Comparison of ENCODE assay signal across 26 cellular contexts in genomic region chr13:112170823-112171569, GRCh38.
"Had no signal": no experiment of that assay in that cellular context is flagged by ENCODE, and none has a peak within 500 bp of the region (broad histone marks: within the 10 kb centered on the region; RNA-seq: fewer than 3 reads in every experiment).

No MANE protein-coding gene starts in this region.

- H2AFZ ChIP-seq: parathyroid adenoma had no signal

- H3K4me1 Mint-ChIP-seq: stimulated activated effector memory CD8-positive, alpha-beta T cell treated with anti-CD3 and anti-CD28 coated beads, Interleukin-12 subunit alpha, Interleukin-12 subunit beta, amount 100 ng/mL, for 72 hours had no signal

- H3K27ac Mint-ChIP-seq: naive thymus-derived CD4-positive, alpha-beta T cell; natural killer cell treated with Interleukin-12 subunit alpha and Interleukin-12 subunit beta and Interleukin-15 and Interleukin-18, amount 100 ng/mL, for 72 hours; stimulated activated effector memory CD8-positive, alpha-beta T cell treated with anti-CD3 and anti-CD28 coated beads, Interleukin-12 subunit alpha, Interleukin-12 subunit beta, amount 100 ng/mL, for 72 hours; stimulated activated naive CD8-positive, alpha-beta T cell treated with anti-CD3 and anti-CD28 coated beads, Interleukin-15, Interleukin-2, amounts not matched to agents 100 ng/mL and 50 ng/mL, for 24 hours had no signal

- H3K9ac ChIP-seq: parathyroid adenoma had no signal

- H3K4me2 ChIP-seq: smooth muscle cell had no signal

- H3K27ac ChIP-seq: left lung, neutrophil, parathyroid adenoma, psoas muscle, right lobe of liver, suprapubic skin, thoracic aorta, tibial artery, uterus had no signal

- ATAC-seq: left colon; left lung; mucosa of descending colon; naive thymus-derived CD4-positive, alpha-beta T cell; natural killer cell treated with Interleukin-12 subunit alpha and Interleukin-12 subunit beta and Interleukin-15 and Interleukin-18, amount 100 ng/mL, for 72 hours; psoas muscle; stimulated activated effector memory CD8-positive, alpha-beta T cell treated with anti-CD3 and anti-CD28 coated beads, Interleukin-12 subunit alpha, Interleukin-12 subunit beta, amount 100 ng/mL, for 72 hours had no signal

- H3K9me3 ChIP-seq: mucosa of descending colon, neutrophil, right lobe of liver, suprapubic skin, uterus had no signal

- H3K4me3 Mint-ChIP-seq: naive thymus-derived CD4-positive, alpha-beta T cell; natural killer cell treated with Interleukin-12 subunit alpha and Interleukin-12 subunit beta and Interleukin-15 and Interleukin-18, amount 100 ng/mL, for 72 hours; stimulated activated effector memory CD8-positive, alpha-beta T cell treated with anti-CD3 and anti-CD28 coated beads, Interleukin-12 subunit alpha, Interleukin-12 subunit beta, amount 100 ng/mL, for 72 hours; stimulated activated naive CD8-positive, alpha-beta T cell treated with anti-CD3 and anti-CD28 coated beads, Interleukin-15, Interleukin-2, amounts not matched to agents 100 ng/mL and 50 ng/mL, for 24 hours had no signal

- H3K4me3 ChIP-seq: left lung, lung, mucosa of descending colon, psoas muscle, right lobe of liver, smooth muscle cell, suprapubic skin, thoracic aorta, tibial artery, uterus had no signal

- H3K9me3 Mint-ChIP-seq: natural killer cell treated with Interleukin-12 subunit alpha and Interleukin-12 subunit beta and Interleukin-15 and Interleukin-18, amount 100 ng/mL, for 72 hours had no signal

- H3K27me3 ChIP-seq: neutrophil, right lobe of liver, uterus had no signal

- H3K4me1 ChIP-seq: left lung, parathyroid adenoma, psoas muscle, right lobe of liver, suprapubic skin, tibial artery, uterus had no signal

- DNase-seq: hippocampal formation; kidney; left colon; left lung; mesendoderm; midbrain; mucosa of descending colon; naive thymus-derived CD4-positive, alpha-beta T cell; occipital lobe; psoas muscle; stimulated activated CD4-positive, alpha-beta T cell treated with anti-CD3 and anti-CD28 coated beads, Interleukin-2, amount 100 ng/mL, for 24 hours; stimulated activated CD4-positive, alpha-beta T cell treated with anti-CD3 and anti-CD28 coated beads, Interleukin-4, amount 100 ng/mL, for 1 hour; stimulated activated naive CD4-positive, alpha-beta T cell; tibial artery; trophoblast cell; uterus had no signal

- H3K36me3 Mint-ChIP-seq: natural killer cell treated with Interleukin-12 subunit alpha and Interleukin-12 subunit beta and Interleukin-15 and Interleukin-18, amount 100 ng/mL, for 72 hours; stimulated activated effector memory CD8-positive, alpha-beta T cell treated with anti-CD3 and anti-CD28 coated beads, Interleukin-12 subunit alpha, Interleukin-12 subunit beta, amount 100 ng/mL, for 72 hours had no signal

- H3K36me3 ChIP-seq: left lung, neutrophil, right lobe of liver, suprapubic skin, thoracic aorta, tibial artery, uterus had no signal
